ENCODE assay signal across 14 cellular contexts in the genomic region with DNA sequence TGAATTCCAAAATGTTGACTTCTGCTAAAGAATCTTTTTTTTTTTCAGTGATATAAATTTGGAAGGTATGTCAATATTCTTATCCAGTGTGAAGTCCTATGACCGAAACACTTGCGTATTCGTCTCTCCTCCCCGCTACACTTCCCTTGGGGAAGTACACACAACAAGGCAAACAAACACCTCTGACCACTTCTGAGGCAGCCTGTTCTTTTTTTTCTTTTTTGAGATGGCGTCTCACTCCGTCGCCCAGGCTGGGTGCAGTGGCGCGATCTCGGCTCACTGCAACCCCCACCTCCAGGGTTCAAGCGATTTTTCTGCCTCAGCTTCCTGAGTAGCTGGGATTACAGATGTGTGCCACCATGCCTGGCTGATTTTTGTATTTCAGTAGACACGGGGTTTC.
"Had no signal": no experiment of that assay in that cellular context is flagged by ENCODE, and none has a peak within 500 bp of the region (broad histone marks: within the 10 kb centered on the region; RNA-seq: fewer than 3 reads in every experiment).

No MANE protein-coding gene starts in this region.

- H3K4me3 Mint-ChIP-seq: naive thymus-derived CD4-positive, alpha-beta T cell; stimulated activated effector memory CD8-positive, alpha-beta T cell treated with anti-CD3 and anti-CD28 coated beads, Interleukin-12 subunit alpha, Interleukin-12 subunit beta, amount 100 ng/mL, for 72 hours had no signal

- ATAC-seq: activated CD4-positive, CD25-positive, alpha-beta regulatory T cell treated with anti-CD3 and anti-CD28 coated beads, Interleukin-2, amount 50 U/mL, for 24 hours; left lobe of liver; naive thymus-derived CD4-positive, alpha-beta T cell; stimulated activated effector memory CD8-positive, alpha-beta T cell treated with anti-CD3 and anti-CD28 coated beads, Interleukin-12 subunit alpha, Interleukin-12 subunit beta, amount 100 ng/mL, for 72 hours had no signal

- H3K9me3 ChIP-seq: neutrophil, tibial artery, vagina had no signal

- H3K4me3 ChIP-seq: tibial artery, vagina had no signal

- H3K9me3 Mint-ChIP-seq: stimulated activated effector memory CD8-positive, alpha-beta T cell treated with anti-CD3 and anti-CD28 coated beads, Interleukin-12 subunit alpha, Interleukin-12 subunit beta, amount 100 ng/mL, for 72 hours had no signal

- FAIRE-seq: keratinocyte had no signal

- H3K36me3 ChIP-seq: neutrophil, tibial artery, vagina had no signal

- H3K4me1 Mint-ChIP-seq: stimulated activated effector memory CD8-positive, alpha-beta T cell treated with anti-CD3 and anti-CD28 coated beads, Interleukin-12 subunit alpha, Interleukin-12 subunit beta, amount 100 ng/mL, for 72 hours had no signal

- H3K27ac Mint-ChIP-seq: naive thymus-derived CD4-positive, alpha-beta T cell; stimulated activated effector memory CD8-positive, alpha-beta T cell treated with anti-CD3 and anti-CD28 coated beads, Interleukin-12 subunit alpha, Interleukin-12 subunit beta, amount 100 ng/mL, for 72 hours had no signal

- H3K36me3 Mint-ChIP-seq: stimulated activated effector memory CD8-positive, alpha-beta T cell treated with anti-CD3 and anti-CD28 coated beads, Interleukin-12 subunit alpha, Interleukin-12 subunit beta, amount 100 ng/mL, for 72 hours had no signal

- H3K27ac ChIP-seq: neutrophil, tibial artery, vagina had no signal

- DNase-seq: activated CD4-positive, alpha-beta T cell treated with anti-CD3 and anti-CD28 coated beads, Interleukin-2, amount 50 U/mL, for 1 hour; activated CD8-positive, alpha-beta memory T cell treated with anti-CD3 and anti-CD28 coated beads for 24 hours; activated naive CD4-positive, alpha-beta T cell; cortex of kidney; effector CD4-positive, alpha-beta T cell; hippocampal formation; naive thymus-derived CD4-positive, alpha-beta T cell had no signal
